Comparison of ENCODE assay signal across 16 cellular contexts in the genomic region with DNA sequence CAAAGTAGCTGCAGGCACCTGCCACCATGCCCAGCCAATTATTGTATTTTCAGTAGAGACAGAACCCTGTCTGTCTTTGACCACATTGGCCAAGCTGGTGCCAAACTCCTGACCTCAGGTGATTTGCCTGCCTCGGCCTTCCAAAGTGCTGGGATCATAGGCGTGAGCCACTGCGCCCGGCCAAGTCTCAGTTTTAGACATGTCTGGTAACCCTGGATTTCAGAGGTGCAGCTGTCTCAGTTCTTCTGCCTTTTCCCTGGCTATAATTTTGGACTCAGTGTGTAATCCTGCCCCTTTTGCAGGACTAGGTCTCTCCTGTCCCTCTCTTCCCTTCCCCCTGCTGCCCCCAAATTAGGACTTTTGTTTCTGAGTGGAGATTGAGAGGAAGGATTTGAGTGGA. TPM values are rescaled to one million over a fixed set of nuclear protein-coding genes. Genes with fewer than 3 reads are reported as not detected.
DNase-seq lines count a peak whose midpoint lies in the region; ATAC-seq and TF ChIP-seq lines count a peak whose summit lies in the region.
"Had no signal": no experiment of that assay in that cellular context is flagged by ENCODE, and none has a peak within 500 bp of the region (broad histone marks: within the 10 kb centered on the region; RNA-seq: fewer than 3 reads in every experiment).

No MANE protein-coding gene starts in this region.

- H3K36me3 ChIP-seq in endodermal cell (ENCODE audit: control insufficient read depth, insufficient read depth, low read length) (peaks cover 14% of the 10 kb centered on the region), neutrophil (no peaks in the 10 kb centered on the region), uterus (no peaks in the 10 kb centered on the region)
- H3K36me3 ChIP-seq: adrenal gland had no signal

- H3K9me3 ChIP-seq in endodermal cell (ENCODE audit: control insufficient read depth, low read length) (peaks cover 18% of the 10 kb centered on the region), neutrophil (no peaks in the 10 kb centered on the region), uterus (no peaks in the 10 kb centered on the region)

- peaks cover 3 to 11% of the 10 kb centered on the region in 2 donors for H3K36me3 Mint-ChIP-seq in CD14-positive monocyte
- peaks cover 23% of the 10 kb centered on the region for H3K36me3 Mint-ChIP-seq in endodermal cell (ENCODE audit: low read depth)

- H3K4me3 ChIP-seq in LNCaP clone FGC (ENCODE audit: low read depth, low read length) (peak overlapping the region; percentile 22; the same call in 1 of the 2 replicates), endodermal cell (ENCODE audit: low read length) (no peak overlapping the region), neutrophil (ENCODE audit: low read depth in 1 of 2, low read length in 1 of 2) (no peak overlapping the region), uterus (no peak overlapping the region)
- H3K4me3 ChIP-seq: adrenal gland, BLaER1 had no signal

- intact Hi-C loops in CD14-positive monocyte (cut with micrococcal nuclease) (no loop called here), uterus (cut with DNase I; ENCODE audit: low total_unique reads) (no loop called here)

- WGBS in endodermal cell (ENCODE audit: insufficient coverage in 1 of 2, insufficient read length in 1 of 2), 2 experiments, result 94% methylated on average over 4 of the region's 4 CpGs; no CpG with 5 or more reads in 1 of the 2 experiments

- H3K4me3 Mint-ChIP-seq in CD14-positive monocyte (no peak overlapping the region), endodermal cell (no peak overlapping the region)

- ATAC-seq in GM18520 (IDR thresholded peaks at IDR 0.05; ENCODE audit: unreplicated experiment), result no peak

- H3K27ac Mint-ChIP-seq in CD14-positive monocyte, result peak overlapping the region in 5 of 7 donors; percentile 21 to 83 (median 25)
- H3K27ac Mint-ChIP-seq in endodermal cell, result peak overlapping the region; percentile 41

- TF ChIP-seq POLR2A in uterus (IDR thresholded peaks at IDR 0.05), result no peak

- H3K27me3 Mint-ChIP-seq in CD14-positive monocyte (ENCODE audit: low read depth in 3 of 3), result no peaks in the 10 kb centered on the region
- no peaks in the 10 kb centered on the region for H3K27me3 Mint-ChIP-seq in endodermal cell (ENCODE audit: insufficient read depth)

- H3K4me1 ChIP-seq in endodermal cell (ENCODE audit: control insufficient read depth, insufficient read depth, low read length), result no peaks in the 10 kb centered on the region
- H3K4me1 ChIP-seq in neutrophil (ENCODE audit: control insufficient read depth in 1 of 2, insufficient read depth in 1 of 2, low read depth in 1 of 2, low read length in 1 of 2), result peaks cover 8 to 9% of the 10 kb centered on the region in 2 experiments
- peaks cover 4 to 6% of the 10 kb centered on the region in 2 donors for H3K4me1 ChIP-seq in uterus

- H3K27ac ChIP-seq in endodermal cell (ENCODE audit: low read depth, low read length) (no peak overlapping the region), neutrophil (peak overlapping the region; percentile 30), uterus (no peak overlapping the region)
- H3K27ac ChIP-seq: BLaER1 had no signal

- H3K27me3 ChIP-seq in endodermal cell (ENCODE audit: control insufficient read depth, insufficient read depth, low read length, poor library complexity, severe bottlenecking) (no peaks in the 10 kb centered on the region), neutrophil (no peaks in the 10 kb centered on the region), uterus (no peaks in the 10 kb centered on the region)
- H3K27me3 ChIP-seq: adrenal gland, BLaER1 had no signal

- H3K4me1 Mint-ChIP-seq in CD14-positive monocyte, result peaks cover 27% of the 10 kb centered on the region
- H3K4me1 Mint-ChIP-seq in endodermal cell, result peaks cover 18% of the 10 kb centered on the region

- TF ChIP-seq CTCF in CD14-positive monocyte (IDR thresholded peaks at IDR 0.05) (no peak), LNCaP clone FGC (IDR thresholded peaks at IDR 0.05; ENCODE audit: control insufficient read depth, extremely low read depth, insufficient read depth) (no peak), endodermal cell (conservative IDR thresholded peaks at IDR 0.05) (no peak), neutrophil (IDR thresholded peaks at IDR 0.05) (no peak), uterus (IDR thresholded peaks at IDR 0.05) (no peak)

- DNase-seq in CD14-positive monocyte (ENCODE audit: low spot score) (no peak), LNCaP clone FGC (ENCODE audit: low read depth) (no peak), endodermal cell (no peak), uterus (no peak), DMS114 treated with DMSO at 0.1 percent for 48 hours (lab: John Stamatoyannopoulos, UW; ENCODE audit: unreplicated experiment) (no peak), NCI-H1105 treated with DMSO at 0.1 percent for 48 hours (lab: John Stamatoyannopoulos, UW) (no peak)
- DNase-seq: cortex of kidney; GOT3; NK-92 treated with Interleukin-12 subunit alpha and Interleukin-12 subunit beta, amount 100 ng/mL, for 24 hours; retina; stimulated activated CD4-positive, alpha-beta T cell treated with anti-CD3 and anti-CD28 coated beads, Interleukin-4, amount 100 ng/mL, for 24 hours; stimulated activated naive CD4-positive, alpha-beta T cell had no signal

- H3K9me3 Mint-ChIP-seq in CD14-positive monocyte (peaks cover 0 to 20% (median 5%) of the 10 kb centered on the region in 7 donors), endodermal cell (peaks cover 17% of the 10 kb centered on the region)

- H3K9ac ChIP-seq in endodermal cell (ENCODE audit: extremely low read depth, low read length, poor library complexity, severe bottlenecking), result no peak overlapping the region
- H3K9ac ChIP-seq: BLaER1 had no signal

RNA-seq across cellular contexts. Expression of gene FAM193A, which starts 46.6 kb away (rescaled TPM):
- under 1 TPM; 0.66 to 0.82 TPM for polyA plus RNA-seq in CD14-positive monocyte
- 10 to 100 TPM; 32.1 to 39.0 TPM for total RNA-seq in endodermal cell
- polyA plus RNA-seq in endodermal cell (2013, experiment 1 of 2), result 26.9 TPM
- 25.5 TPM for polyA plus RNA-seq in endodermal cell (2013, experiment 2 of 2)
- 10 to 100 TPM; 17.1 to 51.2 (median 28.1) TPM for total RNA-seq in uterus
